In genomic region chr16:85283305-85284050, GRCh38 we compare ENCODE assay signal across 22 cellular contexts.
"Had no signal": no experiment of that assay in that cellular context is flagged by ENCODE, and none has a peak within 500 bp of the region (broad histone marks: within the 10 kb centered on the region; RNA-seq: fewer than 3 reads in every experiment).

No MANE protein-coding gene starts in this region.

- H3K4me1 Mint-ChIP-seq: naive thymus-derived CD4-positive, alpha-beta T cell; stimulated activated memory B cell treated with anti-CD40 and anti-IgM and Interleukin-4, amounts not matched to agents 10 μg/mL and 1 μg/mL and 100 μg/mL, for 72 hours had no signal

- H3K4me3 ChIP-seq: coronary artery, gastrocnemius medialis, lung, prostate gland, spleen, testis, tibial nerve, upper lobe of right lung, vagina had no signal

- H3K4me3 Mint-ChIP-seq: naive thymus-derived CD4-positive, alpha-beta T cell; stimulated activated memory B cell treated with anti-CD40 and anti-IgM and Interleukin-4, amounts not matched to agents 10 μg/mL and 1 μg/mL and 100 μg/mL, for 72 hours; stimulated activated naive CD8-positive, alpha-beta T cell treated with anti-CD3 and anti-CD28 coated beads, Interleukin-15, Interleukin-2, amounts not matched to agents 100 ng/mL and 50 ng/mL, for 24 hours had no signal

- H3K4me1 ChIP-seq: prostate gland, upper lobe of right lung had no signal

- H3K27me3 ChIP-seq: gastrocnemius medialis, spleen, testis, tibial nerve, upper lobe of right lung, vagina had no signal

- H3K36me3 ChIP-seq: gastrocnemius medialis, prostate gland, spleen, tibial nerve, upper lobe of right lung, vagina had no signal

- H3K27me3 Mint-ChIP-seq: naive thymus-derived CD4-positive, alpha-beta T cell; stimulated activated naive CD8-positive, alpha-beta T cell treated with anti-CD3 and anti-CD28 coated beads, Interleukin-15, Interleukin-2, amounts not matched to agents 100 ng/mL and 50 ng/mL, for 24 hours had no signal

- H3K27ac Mint-ChIP-seq: naive thymus-derived CD4-positive, alpha-beta T cell; stimulated activated memory B cell treated with anti-CD40 and anti-IgM and Interleukin-4, amounts not matched to agents 10 μg/mL and 1 μg/mL and 100 μg/mL, for 72 hours; stimulated activated naive CD8-positive, alpha-beta T cell treated with anti-CD3 and anti-CD28 coated beads, Interleukin-15, Interleukin-2, amounts not matched to agents 100 ng/mL and 50 ng/mL, for 24 hours had no signal

- H3K9me3 ChIP-seq: gastrocnemius medialis, prostate gland, spleen, testis, tibial nerve, upper lobe of right lung, vagina had no signal

- H3K9ac ChIP-seq: parathyroid adenoma had no signal

- ATAC-seq: esophagus mucosa; gastrocnemius medialis; left colon; left ventricle myocardium superior; naive thymus-derived CD4-positive, alpha-beta T cell; stimulated activated memory B cell treated with anti-CD40 and anti-IgM and Interleukin-4, amounts not matched to agents 10 μg/mL and 1 μg/mL and 100 μg/mL, for 72 hours; upper lobe of right lung had no signal

- FAIRE-seq: endometrium had no signal

- H3K27ac ChIP-seq: coronary artery, parathyroid adenoma, prostate gland, spleen, testis, upper lobe of right lung, vagina had no signal

- H2AFZ ChIP-seq: parathyroid adenoma had no signal

- DNase-seq: effector CD8-positive, alpha-beta T cell; gastrocnemius medialis; left colon; left ventricle myocardium superior; mesendoderm; naive thymus-derived CD4-positive, alpha-beta T cell; spleen; stimulated activated CD4-positive, alpha-beta T cell treated with anti-CD3 and anti-CD28 coated beads, Interleukin-15, amount 100 ng/mL, for 24 hours; stimulated activated CD4-positive, alpha-beta T cell treated with anti-CD3 and anti-CD28 coated beads, Interleukin-1b, Interleukin-23, amount 100 ng/mL, for 48 hours; stimulated activated CD4-positive, alpha-beta T cell treated with anti-CD3 and anti-CD28 coated beads, Interleukin-4, amount 100 ng/mL, for 24 hours; testis; upper lobe of right lung had no signal

- H3K9me3 Mint-ChIP-seq: naive thymus-derived CD4-positive, alpha-beta T cell; stimulated activated memory B cell treated with anti-CD40 and anti-IgM and Interleukin-4, amounts not matched to agents 10 μg/mL and 1 μg/mL and 100 μg/mL, for 72 hours; stimulated activated naive CD8-positive, alpha-beta T cell treated with anti-CD3 and anti-CD28 coated beads, Interleukin-15, Interleukin-2, amounts not matched to agents 100 ng/mL and 50 ng/mL, for 24 hours had no signal

- H3K36me3 Mint-ChIP-seq: naive thymus-derived CD4-positive, alpha-beta T cell; stimulated activated memory B cell treated with anti-CD40 and anti-IgM and Interleukin-4, amounts not matched to agents 10 μg/mL and 1 μg/mL and 100 μg/mL, for 72 hours had no signal
